In genomic region chr3:142224482-142225072, GRCh38 we compare ENCODE assay signal across 9 cellular contexts. TPM values are rescaled to one million over a fixed set of nuclear protein-coding genes. Genes with fewer than 3 reads are reported as not detected.
DNase-seq lines count a peak whose midpoint lies in the region; ATAC-seq, FAIRE-seq and TF ChIP-seq lines count a peak whose summit lies in the region.
"Had no signal": no experiment of that assay in that cellular context is flagged by ENCODE, and none has a peak within 500 bp of the region (broad histone marks: within the 10 kb centered on the region; RNA-seq: fewer than 3 reads in every experiment).

No MANE protein-coding gene starts in this region.

- peaks cover 3% of the 10 kb centered on the region for H3K36me3 Mint-ChIP-seq in astrocyte (ENCODE audit: low read depth, unreplicated experiment)

- peak overlapping the region; percentile 91 for H3K4me2 ChIP-seq in astrocyte (ENCODE audit: low read length)

- peak overlapping the region; percentile 94 for H2AFZ ChIP-seq in astrocyte (ENCODE audit: low read depth, low read length)

- DNase-seq in heart left ventricle = no peak
- DNase-seq in Right ventricle myocardium inferior (ENCODE audit: missing footprints) = no peak
- no peak for DNase-seq in astrocyte (ENCODE audit: low read depth)
- DNase-seq in right lobe of liver = no peak
- DNase-seq in upper lobe of right lung = no peak
- no peak for DNase-seq in NCI-H1417 treated with DMSO at 0.1 percent for 48 hours (lab: John Stamatoyannopoulos, UW)

- no peaks in the 10 kb centered on the region for H3K27me3 Mint-ChIP-seq in astrocyte (ENCODE audit: low read depth, unreplicated experiment)

- H3K4me1 Mint-ChIP-seq in astrocyte (ENCODE audit: low read depth, unreplicated experiment) = peaks cover 5% of the 10 kb centered on the region

- peaks cover 14% of the 10 kb centered on the region for H3K79me2 ChIP-seq in astrocyte (ENCODE audit: insufficient read depth, low read length)

- H3K9ac ChIP-seq in astrocyte (ENCODE audit: low read length) = peak overlapping the region; percentile 88

- TF ChIP-seq POLR2A in heart left ventricle (IDR thresholded peaks at IDR 0.05) (no peak), right lobe of liver (IDR thresholded peaks at IDR 0.05) (no peak)

- 15 to 22% (median 19%) methylated on average over 10 of the region's 10 CpGs for whole genome bisulfite sequencing in heart left ventricle, 4 donors
- 14% methylated on average over 10 of the region's 10 CpGs for WGBS in right lobe of liver (ENCODE audit: insufficient coverage, low coverage, low lambda C conversion rate, missing lambda C conversion rate)

- no peaks in the 10 kb centered on the region for H3K36me3 ChIP-seq in heart left ventricle
- H3K36me3 ChIP-seq in astrocyte (ENCODE audit: insufficient read depth, low read length) = no peaks in the 10 kb centered on the region
- H3K36me3 ChIP-seq in right lobe of liver = no peaks in the 10 kb centered on the region
- no peaks in the 10 kb centered on the region for H3K36me3 ChIP-seq in upper lobe of right lung

- no peak overlapping the region for H3K27ac Mint-ChIP-seq in astrocyte (ENCODE audit: unreplicated experiment)

- no peaks in the 10 kb centered on the region for H4K20me1 ChIP-seq in astrocyte (ENCODE audit: insufficient read depth, low read length)

- no peaks in the 10 kb centered on the region for H3K9me3 Mint-ChIP-seq in astrocyte (ENCODE audit: unreplicated experiment)

- H3K4me1 ChIP-seq in heart left ventricle = peaks cover 0 to 25% (median 8%) of the 10 kb centered on the region in 12 donors
- peaks cover 3% of the 10 kb centered on the region for H3K4me1 ChIP-seq in astrocyte (ENCODE audit: insufficient read depth, low read length)
- no peaks in the 10 kb centered on the region for H3K4me1 ChIP-seq in right lobe of liver
- peaks cover 14% of the 10 kb centered on the region for H3K4me1 ChIP-seq in upper lobe of right lung

- H3K9me3 ChIP-seq in heart left ventricle (no peaks in the 10 kb centered on the region), astrocyte (ENCODE audit: insufficient read depth, low read depth, low read length) (no peaks in the 10 kb centered on the region), right lobe of liver (no peaks in the 10 kb centered on the region), upper lobe of right lung (no peaks in the 10 kb centered on the region)

- peak overlapping the region; percentile 11 to 96 (median 87) for H3K27ac ChIP-seq in heart left ventricle
- peak overlapping the region; percentile 86 for H3K27ac ChIP-seq in astrocyte (ENCODE audit: low read depth, low read length)
- peak overlapping the region; percentile 80 to 85 (median 83) for H3K27ac ChIP-seq in right lobe of liver
- H3K27ac ChIP-seq in upper lobe of right lung = peak overlapping the region; percentile 93

- H3K4me3 Mint-ChIP-seq in astrocyte (ENCODE audit: unreplicated experiment) = peak overlapping the region; percentile 90

- ATAC-seq in heart left ventricle (no peak), Right ventricle myocardium inferior (no peak), right lobe of liver (no peak), upper lobe of right lung (no peak), HG03159 (IDR thresholded peaks at IDR 0.05; ENCODE audit: unreplicated experiment) (no peak), GM18909 (IDR thresholded peaks at IDR 0.05; ENCODE audit: poor library complexity, unreplicated experiment) (no peak)

- intact Hi-C loops in heart left ventricle (cut with DNase I) = loop anchor here in 2 of 10 donors (5.0 to 10.0 kb wide), 2 partner anchors 77 to 200 kb away; partner anchors contain the start of gene TFDP2 (in 1 of the 2)
- intact Hi-C loops in Right ventricle myocardium inferior (cut with DNase I) = loop anchor here (10.0 kb wide), 1 partner anchor 260 kb away; no protein-coding TSS in a partner anchor
- intact Hi-C loops in right lobe of liver (cut with DNase I) = no loop called here
- intact Hi-C loops in upper lobe of right lung (cut with DNase I) = no loop called here

- H3K4me3 ChIP-seq in heart left ventricle (peak overlapping the region; percentile 55 to 98 (median 87)), astrocyte (ENCODE audit: insufficient read depth, low read depth, low read length) (peak overlapping the region; percentile 74), right lobe of liver (peak overlapping the region; percentile 80 to 90 (median 88)), upper lobe of right lung (peak overlapping the region; percentile 87)

- H3K27me3 ChIP-seq in heart left ventricle = no peaks in the 10 kb centered on the region
- no peaks in the 10 kb centered on the region for H3K27me3 ChIP-seq in astrocyte (ENCODE audit: insufficient read depth, low read length)
- H3K27me3 ChIP-seq in right lobe of liver = no peaks in the 10 kb centered on the region
- H3K27me3 ChIP-seq in upper lobe of right lung = no peaks in the 10 kb centered on the region

- TF ChIP-seq CTCF in heart left ventricle (IDR thresholded peaks at IDR 0.05) = no peak
- no peak for TF ChIP-seq CTCF in astrocyte (IDR thresholded peaks at IDR 0.05; ENCODE audit: insufficient read depth, low read depth, low read length)
- no peak for TF ChIP-seq CTCF in right lobe of liver (IDR thresholded peaks at IDR 0.05)
- TF ChIP-seq CTCF in upper lobe of right lung (IDR thresholded peaks at IDR 0.05) = no peak

- no peak for FAIRE-seq in astrocyte (lab: Jason Lieb, UNC)
- FAIRE-seq: colon had no signal

RNA-seq across cellular contexts. Expression of gene GK5, which starts 0.8 kb away (rescaled TPM):
- total RNA-seq in heart left ventricle = 10 to 100 TPM in 2 of 9 donors, 1 to 10 TPM in 7; 7.6 to 12.7 (median 9.1) TPM
- 1 to 10 TPM; 5.4 to 5.5 TPM for polyA plus RNA-seq in heart left ventricle
- total RNA-seq in Right ventricle myocardium inferior = 8.1 TPM
- 15.3 and 17.6 TPM in 2 replicates for total RNA-seq in astrocyte
- total RNA-seq in right lobe of liver = 1 to 10 TPM; 3.2 to 6.7 (median 5.1) TPM
- total RNA-seq in upper lobe of right lung = 17.7 TPM
